Comparison of ENCODE assay signal across 30 cellular contexts in the genomic region with DNA sequence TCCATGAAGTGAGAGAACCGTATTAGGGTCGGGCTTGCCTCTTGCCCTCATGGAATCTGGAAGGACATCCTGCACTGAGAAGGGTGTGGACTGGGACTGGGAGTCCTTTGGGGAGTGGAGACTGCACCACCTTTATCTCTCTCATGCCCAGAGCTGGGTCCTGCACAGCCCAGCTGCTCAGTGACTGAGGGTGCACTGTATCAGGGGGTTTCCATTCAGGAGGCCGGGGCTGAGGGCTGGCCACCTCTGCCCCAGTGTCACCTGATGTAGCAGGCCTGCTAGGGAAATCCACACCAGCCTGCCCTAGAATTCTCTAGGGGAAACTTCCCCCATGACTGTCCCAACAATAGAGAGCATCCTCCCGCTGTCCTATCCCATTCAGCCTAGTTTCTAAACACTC.
"Had no signal": no experiment of that assay in that cellular context is flagged by ENCODE, and none has a peak within 500 bp of the region (broad histone marks: within the 10 kb centered on the region; RNA-seq: fewer than 3 reads in every experiment).

No MANE protein-coding gene starts in this region.

- H3K9me3 ChIP-seq: adrenal gland, body of pancreas, esophagus muscularis mucosa, heart right ventricle, ovary, stomach, tibial artery had no signal

- H3K27me3 ChIP-seq: adrenal gland, body of pancreas, cardiac muscle cell, esophagus muscularis mucosa, foreskin keratinocyte, heart right ventricle, ovary, stomach, tibial artery had no signal

- H3K4me1 Mint-ChIP-seq: activated CD4-positive, alpha-beta T cell treated with anti-CD3 and anti-CD28 coated beads, Interleukin-2, amount 10 ng/mL, durations not matched to agents 7 days and 5 days; activated CD8-positive, alpha-beta memory T cell treated with anti-CD3 and anti-CD28 coated beads, Interleukin-2, amount 10 ng/mL, durations not matched to agents 7 days and 5 days; stimulated activated naive B cell treated with anti-CD40 and anti-IgM and Interleukin-4, amounts not matched to agents 10 μg/mL and 1 μg/mL and 100 μg/mL, for 72 hours; T-helper 17 cell had no signal

- H3K4me3 ChIP-seq: adrenal gland, body of pancreas, cardiac muscle cell, esophagus muscularis mucosa, heart right ventricle, lung, ovary, stomach, tibial artery had no signal

- H3K27ac ChIP-seq: adrenal gland, body of pancreas, cardiac muscle cell, esophagus muscularis mucosa, foreskin keratinocyte, heart right ventricle, ovary, stomach, tibial artery, WERI-Rb-1 had no signal

- H3K27me3 Mint-ChIP-seq: activated CD8-positive, alpha-beta T cell treated with anti-CD3 and anti-CD28 coated beads for 36 hours; activated naive CD8-positive, alpha-beta T cell; dendritic cell treated with granulocyte-macrophage colony-stimulating factor and Interleukin-4, amounts not matched to agents 40 ng/mL and 50 ng/mL, for 4 days; progenitor cell of endocrine pancreas; stimulated activated naive B cell treated with anti-CD40 and anti-IgM and Interleukin-4, amounts not matched to agents 10 μg/mL and 1 μg/mL and 100 μg/mL, for 72 hours; T-helper 17 cell had no signal

- ATAC-seq: activated CD8-positive, alpha-beta memory T cell treated with anti-CD3 and anti-CD28 coated beads, Interleukin-2, amount 10 ng/mL, durations not matched to agents 7 days and 5 days; activated CD8-positive, alpha-beta T cell treated with anti-CD3 and anti-CD28 coated beads for 36 hours; body of pancreas; foreskin keratinocyte; stimulated activated naive B cell treated with anti-CD40 and anti-IgM and Interleukin-4, amounts not matched to agents 10 μg/mL and 1 μg/mL and 100 μg/mL, for 72 hours; T-helper 17 cell had no signal

- H3K4me3 Mint-ChIP-seq: activated CD4-positive, alpha-beta T cell treated with anti-CD3 and anti-CD28 coated beads, Interleukin-2, amount 10 ng/mL, durations not matched to agents 7 days and 5 days; activated CD8-positive, alpha-beta memory T cell treated with anti-CD3 and anti-CD28 coated beads, Interleukin-2, amount 10 ng/mL, durations not matched to agents 7 days and 5 days; activated CD8-positive, alpha-beta T cell treated with anti-CD3 and anti-CD28 coated beads for 36 hours; activated naive CD8-positive, alpha-beta T cell; dendritic cell treated with granulocyte-macrophage colony-stimulating factor and Interleukin-4, amounts not matched to agents 40 ng/mL and 50 ng/mL, for 4 days; nephron; stimulated activated naive B cell treated with anti-CD40 and anti-IgM and Interleukin-4, amounts not matched to agents 10 μg/mL and 1 μg/mL and 100 μg/mL, for 72 hours; T-helper 17 cell had no signal

- DNase-seq: activated CD4-positive, alpha-beta T cell treated with anti-CD3 and anti-CD28 coated beads, Interleukin-2, amount 10 ng/mL, durations not matched to agents 7 days and 5 days; activated CD4-positive, CD25-positive, alpha-beta regulatory T cell treated with anti-CD3 and anti-CD28 coated beads, Interleukin-2, amount 50 U/mL, for 72 hours; activated CD8-positive, alpha-beta memory T cell treated with anti-CD3 and anti-CD28 coated beads, Interleukin-2, amount 10 ng/mL, durations not matched to agents 7 days and 5 days; activated CD8-positive, alpha-beta T cell treated with anti-CD3 and anti-CD28 coated beads for 36 hours; activated effector memory CD4-positive, alpha-beta T cell treated with Interleukin-2 at 50 U/mL for 16 hours; activated naive CD4-positive, alpha-beta T cell treated with Interleukin-2 at 50 U/mL for 16 hours; activated T-cell treated with anti-CD3 and anti-CD28 coated beads for 4 hours; aorta; body of pancreas; effector CD4-positive, alpha-beta T cell; foreskin keratinocyte; heart right ventricle; stimulated activated CD4-positive, alpha-beta T cell treated with anti-CD3 and anti-CD28 coated beads, Interleukin-15, amount 100 ng/mL, for 24 hours; stimulated activated CD4-positive, alpha-beta T cell treated with anti-CD3 and anti-CD28 coated beads, Interleukin-2, amount 100 ng/mL, for 24 hours; stimulated activated naive B cell treated with anti-CD40 and anti-IgM and Interleukin-4, amounts not matched to agents 10 μg/mL and 1 μg/mL and 100 μg/mL, for 72 hours; SW 1271; T-helper 17 cell; T1000; tibial artery; WERI-Rb-1 had no signal

- H3K36me3 Mint-ChIP-seq: activated CD8-positive, alpha-beta memory T cell treated with anti-CD3 and anti-CD28 coated beads, Interleukin-2, amount 10 ng/mL, durations not matched to agents 7 days and 5 days; activated naive CD8-positive, alpha-beta T cell; stimulated activated naive B cell treated with anti-CD40 and anti-IgM and Interleukin-4, amounts not matched to agents 10 μg/mL and 1 μg/mL and 100 μg/mL, for 72 hours had no signal

- H3K36me3 ChIP-seq: adrenal gland, cardiac muscle cell, esophagus muscularis mucosa, heart right ventricle, ovary, stomach, tibial artery, WERI-Rb-1 had no signal

- H3K4me1 ChIP-seq: body of pancreas, foreskin keratinocyte had no signal

- H3K9me3 Mint-ChIP-seq: activated CD4-positive, alpha-beta T cell treated with anti-CD3 and anti-CD28 coated beads, Interleukin-2, amount 10 ng/mL, durations not matched to agents 7 days and 5 days; dendritic cell treated with granulocyte-macrophage colony-stimulating factor and Interleukin-4, amounts not matched to agents 40 ng/mL and 50 ng/mL, for 4 days had no signal

- H3K27ac Mint-ChIP-seq: activated CD4-positive, alpha-beta T cell treated with anti-CD3 and anti-CD28 coated beads, Interleukin-2, amount 10 ng/mL, durations not matched to agents 7 days and 5 days; activated CD8-positive, alpha-beta memory T cell treated with anti-CD3 and anti-CD28 coated beads, Interleukin-2, amount 10 ng/mL, durations not matched to agents 7 days and 5 days; activated CD8-positive, alpha-beta T cell treated with anti-CD3 and anti-CD28 coated beads for 36 hours; activated naive CD8-positive, alpha-beta T cell; dendritic cell treated with granulocyte-macrophage colony-stimulating factor and Interleukin-4, amounts not matched to agents 40 ng/mL and 50 ng/mL, for 4 days; nephron; progenitor cell of endocrine pancreas; stimulated activated naive B cell treated with anti-CD40 and anti-IgM and Interleukin-4, amounts not matched to agents 10 μg/mL and 1 μg/mL and 100 μg/mL, for 72 hours; T-helper 17 cell had no signal
